Comparison of ENCODE assay signal across 9 cellular contexts in genomic region chr20:49983848-49984408, GRCh38. TPM values are rescaled to one million over a fixed set of nuclear protein-coding genes. Genes with fewer than 3 reads are reported as not detected.
A peak's percentile ranks its signal among the peaks of the same experiment; 100 is the strongest.
DNase-seq lines count a peak whose midpoint lies in the region; ATAC-seq and TF ChIP-seq lines count a peak whose summit lies in the region.
"Had no signal": no experiment of that assay in that cellular context is flagged by ENCODE, and none has a peak within 500 bp of the region (broad histone marks: within the 10 kb centered on the region; RNA-seq: fewer than 3 reads in every experiment).

No MANE protein-coding gene starts in this region.

- H3K4me1 ChIP-seq in duodenal mucosa (ENCODE audit: control insufficient read depth in 1 of 2, insufficient read depth in 2 of 2, low read length in 2 of 2): peaks cover 21 to 29% of the 10 kb centered on the region in 2 donors
- H3K4me1 ChIP-seq in mucosa of rectum (ENCODE audit: control insufficient read depth in 2 of 2, insufficient read depth in 2 of 2, low read length in 2 of 2): peaks cover 9 to 15% of the 10 kb centered on the region in 2 donors
- peaks cover 0 to 20% of the 10 kb centered on the region in 2 donors for H3K4me1 ChIP-seq in uterus

- TF ChIP-seq POLR2A in uterus (IDR thresholded peaks at IDR 0.05): no peak

- H3K4me3 ChIP-seq in duodenal mucosa (ENCODE audit: low read depth in 1 of 2, low read length in 2 of 2) (peak overlapping the region; percentile 63 to 73), mucosa of rectum (ENCODE audit: low read length in 2 of 2) (peak overlapping the region; percentile 6 to 23), uterus (peak overlapping the region in 1 of 2 donors; percentile 7)

- no peak for TF ChIP-seq CTCF in uterus (IDR thresholded peaks at IDR 0.05)

- H3K27ac ChIP-seq in duodenal mucosa (ENCODE audit: low read depth, low read length): no peak overlapping the region
- H3K27ac ChIP-seq in mucosa of rectum (ENCODE audit: low read depth in 2 of 2, low read length in 2 of 2): peak overlapping the region in 1 of 2 donors; percentile 32
- peak overlapping the region; percentile 6 to 74 for H3K27ac ChIP-seq in uterus

- H3K9me3 ChIP-seq in duodenal mucosa (ENCODE audit: control insufficient read depth in 1 of 2, low read length in 2 of 2): no peaks in the 10 kb centered on the region
- H3K9me3 ChIP-seq in mucosa of rectum (ENCODE audit: control insufficient read depth in 2 of 2, low read length in 2 of 2): no peaks in the 10 kb centered on the region
- no peaks in the 10 kb centered on the region for H3K9me3 ChIP-seq in uterus

- H3K36me3 ChIP-seq in duodenal mucosa (ENCODE audit: control insufficient read depth in 1 of 2, insufficient read depth in 2 of 2, low read length in 2 of 2) (no peaks in the 10 kb centered on the region), mucosa of rectum (ENCODE audit: control insufficient read depth in 2 of 2, insufficient read depth in 2 of 2, low read length in 2 of 2) (no peaks in the 10 kb centered on the region), uterus (no peaks in the 10 kb centered on the region)

- intact Hi-C loops in Right ventricle myocardium inferior (cut with DNase I) (loop anchor here (5.0 kb wide), 1 partner anchor 103 kb away; no protein-coding TSS in a partner anchor), cardiac septum (cut with DNase I) (loop anchor here (5.0 kb wide), 1 partner anchor 188 kb away; no protein-coding TSS in a partner anchor), uterus (cut with DNase I; ENCODE audit: low total_unique reads) (loop anchor here (5.0 to 10.0 kb wide), 2 partner anchors 88 to 191 kb away; no protein-coding TSS in a partner anchor)

- DNase-seq in Right ventricle myocardium inferior (ENCODE audit: missing footprints): peak; percentile 67
- DNase-seq in cardiac septum (ENCODE audit: low spot score): no peak
- DNase-seq in uterus: peak in 1 of 2 donors; percentile 39
- DNase-seq in kidney glomerular epithelial cell (lab: John Stamatoyannopoulos, UW): no peak
- DNase-seq in NCI-H2227 (lab: John Stamatoyannopoulos, UW; ENCODE audit: unreplicated experiment): no peak
- no peak for DNase-seq in SK-N-DZ (ENCODE audit: low spot score)
- DNase-seq: EL had no signal

- H3K9ac ChIP-seq in duodenal mucosa (ENCODE audit: low read depth in 1 of 2, low read length in 2 of 2): peak overlapping the region; percentile 18 to 54
- H3K9ac ChIP-seq in mucosa of rectum (ENCODE audit: low read depth in 1 of 2, low read length in 2 of 2): peak overlapping the region in 1 of 2 donors; percentile 6

- no peak for ATAC-seq in Right ventricle myocardium inferior

- peaks cover 0 to 17% of the 10 kb centered on the region in 2 donors for H3K27me3 ChIP-seq in duodenal mucosa (ENCODE audit: control insufficient read depth in 1 of 2, insufficient read depth in 2 of 2, low read length in 2 of 2)
- H3K27me3 ChIP-seq in mucosa of rectum (ENCODE audit: control insufficient read depth in 2 of 2, insufficient read depth in 2 of 2, low read length in 2 of 2): peaks cover 2 to 9% of the 10 kb centered on the region in 2 donors
- no peaks in the 10 kb centered on the region for H3K27me3 ChIP-seq in uterus

RNA-seq across cellular contexts. Expression of gene SNAI1, which starts 1.1 kb away (rescaled TPM):
- total RNA-seq in Right ventricle myocardium inferior: 0.73 TPM
- 4.3 TPM for total RNA-seq in cardiac septum
- 10 to 100 TPM in 1 of 4 donors, 1 to 10 TPM in 3; 1.0 to 15.4 (median 4.5) TPM for total RNA-seq in uterus
- polyA plus RNA-seq in SK-N-DZ (2014; cell fraction: cytosol; rRNA removed): 5.7 TPM in 2 replicates
- 4.5 and 6.7 TPM in 2 replicates for polyA plus RNA-seq in SK-N-DZ (2014; cell fraction: nucleus; rRNA removed)

RNA-seq across cellular contexts. Expression of gene RNF114, which starts 47.7 kb away (rescaled TPM):
- total RNA-seq in Right ventricle myocardium inferior (47.6 TPM), cardiac septum (45.8 TPM), uterus (100 to 1,000 TPM in 2 of 4 donors, 10 to 100 TPM in 2; 37.6 to 118 (median 88.0) TPM)
- polyA plus RNA-seq in SK-N-DZ (2014; cell fraction: cytosol; rRNA removed): 138 and 182 TPM in 2 replicates
- polyA plus RNA-seq in SK-N-DZ (2014; cell fraction: nucleus; rRNA removed): 121 and 145 TPM in 2 replicates
